In genomic region chr20:33862709-33863403, GRCh38 we compare ENCODE assay signal across 8 cellular contexts. TPM values are rescaled to one million over a fixed set of nuclear protein-coding genes. Genes with fewer than 3 reads are reported as not detected.
A peak's percentile ranks its signal among the peaks of the same experiment; 100 is the strongest.
DNase-seq lines count a peak whose midpoint lies in the region; ATAC-seq and TF ChIP-seq lines count a peak whose summit lies in the region.

No MANE protein-coding gene starts in this region.

- H3K27me3 Mint-ChIP-seq in CD4-positive, alpha-beta T cell, result no peaks in the 10 kb centered on the region
- H3K27me3 Mint-ChIP-seq in HFFc6 (ENCODE audit: insufficient read depth), result peaks cover 11% of the 10 kb centered on the region

- no peaks in the 10 kb centered on the region for H3K36me3 ChIP-seq in hepatocyte (replicated peaks; ENCODE audit: insufficient read depth, low read depth)

- intact Hi-C loops in CD4-positive, alpha-beta T cell (cut with DNase I, micrococcal nuclease), result loop anchor here (1.0 to 5.0 kb wide), 5 partner anchors 49 to 266 kb away; no protein-coding TSS in a partner anchor

- no peaks in the 10 kb centered on the region for H3K9me2 ChIP-seq in hepatocyte (replicated peaks; ENCODE audit: insufficient read depth)

- H3K4me1 ChIP-seq in hepatocyte (ENCODE audit: insufficient read depth), result no peaks in the 10 kb centered on the region

- no peak overlapping the region for H2AFZ ChIP-seq in hepatocyte

- CTCF ChIA-PET in CD4-positive, alpha-beta T cell (lab: Charles Lee), result interaction anchor here (1.4 kb wide), 1 partner anchor 267 kb away, joined by 4 read pairs; no protein-coding TSS in a partner anchor

- no peaks in the 10 kb centered on the region for H3K27me3 ChIP-seq in CD4-positive, alpha-beta T cell (ENCODE audit: control insufficient read depth, insufficient read depth, low read length)
- no peaks in the 10 kb centered on the region for H3K27me3 ChIP-seq in hepatocyte

- no peak overlapping the region for H3K4me3 ChIP-seq in hepatocyte
- H3K4me3 ChIP-seq in skeletal muscle cell (ENCODE audit: low read depth, low read length), result peak overlapping the region; percentile 31

- no peak overlapping the region for H3K27ac Mint-ChIP-seq in CD4-positive, alpha-beta T cell
- no peak overlapping the region for H3K27ac Mint-ChIP-seq in HFFc6

- H3K4me3 Mint-ChIP-seq in CD4-positive, alpha-beta T cell, result no peak overlapping the region
- H3K4me3 Mint-ChIP-seq in HFFc6, result no peak overlapping the region

- peak; percentile 37 for ATAC-seq in CD4-positive, alpha-beta T cell (ENCODE audit: poor library complexity)
- no peak for ATAC-seq in HG03457 (IDR thresholded peaks at IDR 0.05; ENCODE audit: unreplicated experiment)
- no peak for ATAC-seq in HG03196 (IDR thresholded peaks at IDR 0.05; ENCODE audit: unreplicated experiment)

- no peaks in the 10 kb centered on the region for H3K79me2 ChIP-seq in hepatocyte

- peaks cover 8% of the 10 kb centered on the region for H3K36me3 Mint-ChIP-seq in CD4-positive, alpha-beta T cell (ENCODE audit: low read depth)
- no peaks in the 10 kb centered on the region for H3K36me3 Mint-ChIP-seq in HFFc6 (ENCODE audit: low read depth)

- TF ChIP-seq CTCF in CD4-positive, alpha-beta T cell (IDR thresholded peaks at IDR 0.05), result peak; percentile 62
- TF ChIP-seq CTCF in HFFc6 (IDR thresholded peaks at IDR 0.05) (peak; percentile 85), hepatocyte (IDR thresholded peaks at IDR 0.05; ENCODE audit: poor library complexity) (peak; percentile 57)

- H3K9me3 Mint-ChIP-seq in CD4-positive, alpha-beta T cell, result no peaks in the 10 kb centered on the region
- no peaks in the 10 kb centered on the region for H3K9me3 Mint-ChIP-seq in HFFc6

- peak overlapping the region; percentile 66 for H3K4me2 ChIP-seq in hepatocyte

- 59% methylated on average over 21 of the region's 32 CpGs for WGBS in hepatocyte (ENCODE audit: low lambda C conversion rate, missing lambda C conversion rate)

- no peak overlapping the region for H3K27ac ChIP-seq in CD4-positive, alpha-beta T cell (ENCODE audit: low read depth, low read length)
- H3K27ac ChIP-seq in hepatocyte, result no peak overlapping the region

- peak in 9 of 10 experiments; percentile 18 to 59 (median 36) for DNase-seq in CD4-positive, alpha-beta T cell
- DNase-seq in HFFc6, result peak; percentile 59
- peak; percentile 94 for DNase-seq in SK-N-DZ (ENCODE audit: low spot score)
- peak; percentile 19 for DNase-seq in amniotic stem cell (lab: John Stamatoyannopoulos, UW)
- peak; percentile 85 for DNase-seq in hepatocyte (ENCODE audit: low spot score)
- DNase-seq in skeletal muscle cell (ENCODE audit: low read depth), result peak; percentile 23

- POLR2A ChIA-PET in CD4-positive, alpha-beta T cell (lab: Charles Lee), result no interaction called here

- H4K20me1 ChIP-seq in hepatocyte (ENCODE audit: insufficient read depth, poor library complexity, severe bottlenecking), result no peaks in the 10 kb centered on the region

- H3K9me3 ChIP-seq in CD4-positive, alpha-beta T cell (ENCODE audit: control insufficient read depth, low read length), result no peaks in the 10 kb centered on the region
- H3K9me3 ChIP-seq in hepatocyte (ENCODE audit: low read depth), result no peaks in the 10 kb centered on the region

- H3K4me1 Mint-ChIP-seq in CD4-positive, alpha-beta T cell (ENCODE audit: low read depth), result peaks cover 31% of the 10 kb centered on the region
- H3K4me1 Mint-ChIP-seq in HFFc6 (ENCODE audit: low read depth), result no peaks in the 10 kb centered on the region

RNA-seq across cellular contexts. Expression of gene CHMP4B, which starts 51.7 kb away (rescaled TPM):
- 10 to 100 TPM; 44.2 to 49.3 TPM for total RNA-seq in CD4-positive, alpha-beta T cell
- total RNA-seq in HFFc6 (2021; fragmentation: NEBNext Ultra II Directional; extraction: Animal tissue kit (Norgen Biotek cat#: 25700)), result 10 to 100 TPM; 81.2 to 94.2 (median 86.1) TPM
- 27.3 and 38.4 TPM in 2 replicates for polyA plus RNA-seq in SK-N-DZ (2014; cell fraction: cytosol; rRNA removed)
- 13.9 and 34.3 TPM in 2 replicates for polyA plus RNA-seq in SK-N-DZ (2014; cell fraction: nucleus; rRNA removed)
- 95.1 and 101 TPM in 2 replicates for total RNA-seq in hepatocyte
- 7.3 and 8.1 TPM in 2 replicates for polyA plus RNA-seq in hepatocyte

Comparison
In these comparisons a context has a peak if more than half of its experiments do, and no peak if none do; other contexts are left out.
1. DNase-seq: peak in every context shown above with its lines; median percentile 94 in SK-N-DZ; 85 in hepatocyte; 59 in HFFc6; 36 in CD4-positive, alpha-beta T cell; 23 in skeletal muscle cell; 19 in amniotic stem cell.